ENCODE assay signal across 18 cellular contexts in genomic region chr15:68207176-68207935, GRCh38. TPM values are rescaled to one million over a fixed set of nuclear protein-coding genes. Genes with fewer than 3 reads are reported as not detected.
DNase-seq lines count a peak whose midpoint lies in the region; ATAC-seq, FAIRE-seq and TF ChIP-seq lines count a peak whose summit lies in the region.
"Had no signal": no experiment of that assay in that cellular context is flagged by ENCODE, and none has a peak within 500 bp of the region (broad histone marks: within the 10 kb centered on the region; RNA-seq: fewer than 3 reads in every experiment).

No MANE protein-coding gene starts in this region.

- peak overlapping the region; percentile 25 for H3K27ac ChIP-seq in KOPT-K1 (ENCODE audit: low read depth, low read length, poor library complexity, severe bottlenecking)
- no peak overlapping the region for H3K27ac ChIP-seq in coronary artery
- H3K27ac ChIP-seq in osteoblast (ENCODE audit: low read depth, low read length) = no peak overlapping the region
- H3K27ac ChIP-seq: esophagus muscularis mucosa had no signal

- peaks cover 61% of the 10 kb centered on the region; the same call in 1 of the 2 replicates for H3K36me3 ChIP-seq in KOPT-K1 (ENCODE audit: insufficient read depth, low read length)
- no peaks in the 10 kb centered on the region for H3K36me3 ChIP-seq in osteoblast (ENCODE audit: insufficient read depth, low read length)
- H3K36me3 ChIP-seq: esophagus muscularis mucosa had no signal

- no peak for FAIRE-seq in H54 (lab: Jason Lieb, UNC)

- H3K27me3 ChIP-seq in osteoblast (ENCODE audit: insufficient read depth, low read length) = no peaks in the 10 kb centered on the region
- H3K27me3 ChIP-seq: body of pancreas, esophagus muscularis mucosa had no signal

- peak overlapping the region; percentile 41 for H3K27ac Mint-ChIP-seq in T-helper 2 cell treated with Interferon-gamma antibody and Interleukin-4, amounts not matched to agents 5 μg/mL and 100 μg/mL, for 36 hours
- H3K27ac Mint-ChIP-seq in activated CD8-positive, alpha-beta memory T cell treated with anti-CD3 and anti-CD28 coated beads, Interleukin-2, amount 10 ng/mL, durations not matched to agents 7 days and 5 days = no peak overlapping the region
- H3K27ac Mint-ChIP-seq: activated B cell treated with CpG ODN at 0.5 μM for 24 hours had no signal

- TF ChIP-seq CTCF in coronary artery (IDR thresholded peaks at IDR 0.05) (no peak), osteoblast (IDR thresholded peaks at IDR 0.05; ENCODE audit: extremely low read depth, low read depth, low read length) (no peak)

- H3K4me2 ChIP-seq in osteoblast (ENCODE audit: insufficient read depth, low read length) = no peak overlapping the region

- H3K4me3 ChIP-seq in coronary artery (no peak overlapping the region), osteoblast (ENCODE audit: insufficient read depth, low read length) (no peak overlapping the region)
- H3K4me3 ChIP-seq: body of pancreas, esophagus muscularis mucosa had no signal

- no peak for ATAC-seq in activated CD8-positive, alpha-beta memory T cell treated with anti-CD3 and anti-CD28 coated beads, Interleukin-2, amount 10 ng/mL, durations not matched to agents 7 days and 5 days
- ATAC-seq: body of pancreas; naive thymus-derived CD4-positive, alpha-beta T cell; stimulated activated naive B cell treated with anti-CD40 and anti-IgM and Interleukin-4, amounts not matched to agents 10 μg/mL and 1 μg/mL and 100 μg/mL, for 72 hours had no signal

- peaks cover 11% of the 10 kb centered on the region for H3K79me2 ChIP-seq in osteoblast (ENCODE audit: insufficient read depth, low read length)

- no peak overlapping the region for H2AFZ ChIP-seq in osteoblast (ENCODE audit: low read length)

- no peak for TF ChIP-seq POLR2A in H54 (IDR thresholded peaks at IDR 0.05; ENCODE audit: low read depth, low read length)

- H4K20me1 ChIP-seq in osteoblast (ENCODE audit: insufficient read depth, low read length) = peaks cover 14% of the 10 kb centered on the region

- no peaks in the 10 kb centered on the region for H3K27me3 Mint-ChIP-seq in T-helper 2 cell treated with Interferon-gamma antibody and Interleukin-4, amounts not matched to agents 5 μg/mL and 100 μg/mL, for 36 hours (ENCODE audit: low read depth)
- H3K27me3 Mint-ChIP-seq in activated CD8-positive, alpha-beta memory T cell treated with anti-CD3 and anti-CD28 coated beads, Interleukin-2, amount 10 ng/mL, durations not matched to agents 7 days and 5 days = no peaks in the 10 kb centered on the region
- H3K27me3 Mint-ChIP-seq: activated B cell treated with CpG ODN at 0.5 μM for 24 hours; naive thymus-derived CD4-positive, alpha-beta T cell; stimulated activated naive B cell treated with anti-CD40 and anti-IgM and Interleukin-4, amounts not matched to agents 10 μg/mL and 1 μg/mL and 100 μg/mL, for 72 hours had no signal

- H3K4me1 ChIP-seq in osteoblast (ENCODE audit: insufficient read depth, low read length) = no peaks in the 10 kb centered on the region

- no peaks in the 10 kb centered on the region for H3K9me3 Mint-ChIP-seq in T-helper 2 cell treated with Interferon-gamma antibody and Interleukin-4, amounts not matched to agents 5 μg/mL and 100 μg/mL, for 36 hours
- H3K9me3 Mint-ChIP-seq in activated CD8-positive, alpha-beta memory T cell treated with anti-CD3 and anti-CD28 coated beads, Interleukin-2, amount 10 ng/mL, durations not matched to agents 7 days and 5 days (ENCODE audit: low read depth) = no peaks in the 10 kb centered on the region
- H3K9me3 Mint-ChIP-seq: activated B cell treated with CpG ODN at 0.5 μM for 24 hours; naive thymus-derived CD4-positive, alpha-beta T cell; stimulated activated naive B cell treated with anti-CD40 and anti-IgM and Interleukin-4, amounts not matched to agents 10 μg/mL and 1 μg/mL and 100 μg/mL, for 72 hours had no signal

- no peak for DNase-seq in T-helper 2 cell treated with Interferon-gamma antibody and Interleukin-4, amounts not matched to agents 5 μg/mL and 100 μg/mL, for 36 hours (ENCODE audit: low spot score)
- DNase-seq in T-helper 2 cell (no peak), coronary artery (ENCODE audit: low spot score) (peak; percentile 65), osteoblast (ENCODE audit: insufficient read length, low spot score, missing footprints) (peak; percentile 6), NCI-H510A treated with DMSO at 0.1 percent for 48 hours (lab: John Stamatoyannopoulos, UW) (no peak), H54 (ENCODE audit: insufficient read length, low spot score) (no peak)
- no peak for DNase-seq in activated CD8-positive, alpha-beta memory T cell treated with anti-CD3 and anti-CD28 coated beads, Interleukin-2, amount 10 ng/mL, durations not matched to agents 7 days and 5 days
- DNase-seq: 8988T; activated B cell treated with CpG ODN at 0.5 μM for 24 hours; activated CD8-positive, alpha-beta memory T cell treated with anti-CD3 and anti-CD28 coated beads, Interleukin-2, amount 50 U/mL, for 4 hours; activated naive CD4-positive, alpha-beta T cell treated with anti-CD3 and anti-CD28 coated beads, Interleukin-2, amount 50 U/mL, for 16 hours; naive thymus-derived CD4-positive, alpha-beta T cell; NCI-H1105; stimulated activated naive B cell treated with anti-CD40 and anti-IgM and Interleukin-4, amounts not matched to agents 10 μg/mL and 1 μg/mL and 100 μg/mL, for 72 hours; trophoblast cell had no signal

- H3K4me1 Mint-ChIP-seq in T-helper 2 cell treated with Interferon-gamma antibody and Interleukin-4, amounts not matched to agents 5 μg/mL and 100 μg/mL, for 36 hours (ENCODE audit: low read depth) = peaks cover 36% of the 10 kb centered on the region
- H3K4me1 Mint-ChIP-seq in activated CD8-positive, alpha-beta memory T cell treated with anti-CD3 and anti-CD28 coated beads, Interleukin-2, amount 10 ng/mL, durations not matched to agents 7 days and 5 days = peaks cover 23% of the 10 kb centered on the region

- H3K36me3 Mint-ChIP-seq in T-helper 2 cell treated with Interferon-gamma antibody and Interleukin-4, amounts not matched to agents 5 μg/mL and 100 μg/mL, for 36 hours (ENCODE audit: low read depth) = peaks cover 10% of the 10 kb centered on the region
- peaks cover 1% of the 10 kb centered on the region for H3K36me3 Mint-ChIP-seq in activated CD8-positive, alpha-beta memory T cell treated with anti-CD3 and anti-CD28 coated beads, Interleukin-2, amount 10 ng/mL, durations not matched to agents 7 days and 5 days

- H3K9me3 ChIP-seq in KOPT-K1 (ENCODE audit: insufficient read depth, low read length, poor library complexity, severe bottlenecking) (no peaks in the 10 kb centered on the region), osteoblast (ENCODE audit: low read depth, low read length) (no peaks in the 10 kb centered on the region)
- H3K9me3 ChIP-seq: body of pancreas, esophagus muscularis mucosa had no signal

- CTCF ChIA-PET in activated CD8-positive, alpha-beta memory T cell treated with anti-CD3 and anti-CD28 coated beads, Interleukin-2, amount 10 ng/mL, durations not matched to agents 7 days and 5 days (lab: Charles Lee) = no interaction called here

- H3K4me3 Mint-ChIP-seq in T-helper 2 cell treated with Interferon-gamma antibody and Interleukin-4, amounts not matched to agents 5 μg/mL and 100 μg/mL, for 36 hours = peak overlapping the region; percentile 18
- no peak overlapping the region for H3K4me3 Mint-ChIP-seq in activated CD8-positive, alpha-beta memory T cell treated with anti-CD3 and anti-CD28 coated beads, Interleukin-2, amount 10 ng/mL, durations not matched to agents 7 days and 5 days
- H3K4me3 Mint-ChIP-seq: activated B cell treated with CpG ODN at 0.5 μM for 24 hours had no signal

RNA-seq across cellular contexts. Expression of gene CALML4, which starts 2.2 kb away (rescaled TPM):
- total RNA-seq in osteoblast = 1.2 and 2.2 TPM in 2 replicates
- total RNA-seq in activated CD8-positive, alpha-beta memory T cell treated with anti-CD3 and anti-CD28 coated beads, Interleukin-2, amount 10 ng/mL, durations not matched to agents 7 days and 5 days = 10 to 100 TPM; 11.1 to 13.1 TPM

RNA-seq across cellular contexts. Expression of gene CLN6, which starts 22.2 kb away (rescaled TPM):
- 15.2 and 20.3 TPM in 2 replicates for total RNA-seq in osteoblast
- 10 to 100 TPM; 60.2 to 64.6 TPM for total RNA-seq in activated CD8-positive, alpha-beta memory T cell treated with anti-CD3 and anti-CD28 coated beads, Interleukin-2, amount 10 ng/mL, durations not matched to agents 7 days and 5 days

Comparison
In these comparisons a context has a peak if more than half of its experiments do, and no peak if none do; other contexts are left out.
1. DNase-seq: peak in coronary artery (single experiment) and osteoblast (single experiment); none in T-helper 2 cell treated with Interferon-gamma antibody and Interleukin-4, amounts not matched to agents 5 μg/mL and 100 μg/mL, for 36 hours (single experiment), T-helper 2 cell (0 of 5), NCI-H510A treated with DMSO at 0.1 percent for 48 hours (single experiment), H54 (single experiment) and activated CD8-positive, alpha-beta memory T cell treated with anti-CD3 and anti-CD28 coated beads, Interleukin-2, amount 10 ng/mL, durations not matched to agents 7 days and 5 days (single experiment).